Comparison of ENCODE assay signal across 1 cellular context in genomic region chr5:125798311-125798710, GRCh38.
TF ChIP-seq lines count a peak whose summit lies in the region.

No MANE protein-coding gene starts in this region.

TF ChIP-seq in HEK293, 187 proteins besides CTCF, POLR2A, EP300 and RAD21 (continued from another document):
- TF ChIP-seq REST (tag by site-specific recombination; IDR thresholded peaks at IDR 0.05) = peak; percentile 93
